8 cellular contexts compared by ENCODE assay signal in genomic region chr11:1572200-1573076, GRCh38. TPM values are rescaled to one million over a fixed set of nuclear protein-coding genes. Genes with fewer than 3 reads are reported as not detected.
DNase-seq lines count a peak whose midpoint lies in the region; ATAC-seq lines count a peak whose summit lies in the region.

DUSP8 (minus strand) TSS chr11:1572271; CDS start chr11:1565826, 6,445 bp downstream.

- peak; percentile 49 for ATAC-seq in GM18517 (IDR thresholded peaks at IDR 0.05; ENCODE audit: unreplicated experiment)
- peak; percentile 50 for ATAC-seq in HG03442 (IDR thresholded peaks at IDR 0.05; ENCODE audit: unreplicated experiment)
- peak; percentile 52 for ATAC-seq in effector memory CD8-positive, alpha-beta T cell (replicated peaks)
- no peak for ATAC-seq in HG03097 (IDR thresholded peaks at IDR 0.05; ENCODE audit: low FRiP score, unreplicated experiment)

- peaks cover 69% of the 10 kb centered on the region for H3K36me3 Mint-ChIP-seq in effector memory CD8-positive, alpha-beta T cell (ENCODE audit: insufficient read depth)

- peaks cover 31 to 35% of the 10 kb centered on the region in 2 donors for H3K4me1 Mint-ChIP-seq in effector memory CD8-positive, alpha-beta T cell (ENCODE audit: low read depth in 2 of 2)

- no peaks in the 10 kb centered on the region for H3K27me3 Mint-ChIP-seq in effector memory CD8-positive, alpha-beta T cell

- H3K27ac Mint-ChIP-seq in effector memory CD8-positive, alpha-beta T cell, result peak within 1 kb of the TSS; percentile 95

- no peaks in the 10 kb centered on the region for H3K9me3 Mint-ChIP-seq in effector memory CD8-positive, alpha-beta T cell

- peak within 1 kb of the TSS; percentile 89 to 91 for H3K4me3 Mint-ChIP-seq in effector memory CD8-positive, alpha-beta T cell

- DNase-seq in NCI-H82 (lab: John Stamatoyannopoulos, UW) (peak; percentile 72), lung microvascular endothelial cell (ENCODE audit: low read depth in 2 of 2) (peak; percentile 89 to 92)
- DNase-seq in activated CD8-positive, alpha-beta memory T cell treated with anti-CD3 and anti-CD28 coated beads, Interleukin-2, amount 50 U/mL, for 1 hour (ENCODE audit: extremely low read depth), result peak; percentile 89
- peak; percentile 93 to 96 (median 96) for DNase-seq in effector memory CD8-positive, alpha-beta T cell
- peak; percentile 92 to 94 for DNase-seq in stimulated activated CD4-positive, alpha-beta T cell treated with anti-CD3 and anti-CD28 coated beads, Interleukin-4, amount 100 ng/mL, for 4 hours

RNA-seq across cellular contexts. Expression of gene DUSP8, which starts in this region (rescaled TPM):
- 0.22 and 0.40 TPM in 2 replicates for total RNA-seq in lung microvascular endothelial cell

Comparison
In these comparisons a context has a peak if more than half of its experiments do, and no peak if none do; other contexts are left out.
1. Peak in DNase-seq in lung microvascular endothelial cell; RNA of the gene not detected or under 1 TPM.